33 cellular contexts compared by ENCODE assay signal in genomic region chr10:109971640-109972039, GRCh38.
"Had no signal": no experiment of that assay in that cellular context is flagged by ENCODE, and none has a peak within 500 bp of the region (broad histone marks: within the 10 kb centered on the region; RNA-seq: fewer than 3 reads in every experiment).

No MANE protein-coding gene starts in this region.

- H3K4me3 ChIP-seq: ascending aorta, breast epithelium, cardiac muscle cell, colonic mucosa, esophagus squamous epithelium, gastroesophageal sphincter had no signal

- H3K4me1 Mint-ChIP-seq: activated CD4-positive, alpha-beta memory T cell treated with anti-CD3 and anti-CD28 coated beads, Interleukin-2, amount 10 ng/mL, durations not matched to agents 7 days and 5 days had no signal

- H3K27ac Mint-ChIP-seq: activated CD4-positive, alpha-beta memory T cell treated with anti-CD3 and anti-CD28 coated beads, Interleukin-2, amount 10 ng/mL, durations not matched to agents 7 days and 5 days; activated CD4-positive, alpha-beta T cell treated with anti-CD3 and anti-CD28 coated beads, Interleukin-2, amount 10 ng/mL, durations not matched to agents 7 days and 5 days; activated naive CD4-positive, alpha-beta T cell treated with anti-CD3 and anti-CD28 coated beads, Interleukin-2, amount 10 ng/mL, durations not matched to agents 7 days and 5 days; activated naive CD4-positive, alpha-beta T cell treated with anti-CD3 and anti-CD28 coated beads, Interleukin-2, amount 50 U/mL, for 72 hours; activated naive CD8-positive, alpha-beta T cell treated with anti-CD3 and anti-CD28 coated beads, Interleukin-2, amount 10 ng/mL, durations not matched to agents 7 days and 5 days; activated T-cell treated with anti-CD3 and anti-CD28 coated beads, Interleukin-2, amount 50 U/mL, for 24 hours; activated T-cell treated with anti-CD3 and anti-CD28 coated beads, Interleukin-2, amount 50 U/mL, for 72 hours; T-helper 17 cell; T-helper 2 cell treated with Interferon-gamma antibody and Interleukin-4, amounts not matched to agents 5 μg/mL and 100 μg/mL, for 36 hours had no signal

- FAIRE-seq: endometrium, endothelial cell of umbilical vein had no signal

- H3K9me3 Mint-ChIP-seq: activated CD4-positive, alpha-beta memory T cell treated with anti-CD3 and anti-CD28 coated beads, Interleukin-2, amount 10 ng/mL, durations not matched to agents 7 days and 5 days; activated CD4-positive, alpha-beta T cell treated with anti-CD3 and anti-CD28 coated beads, Interleukin-2, amount 10 ng/mL, durations not matched to agents 7 days and 5 days; activated naive CD4-positive, alpha-beta T cell treated with anti-CD3 and anti-CD28 coated beads, Interleukin-2, amount 10 ng/mL, durations not matched to agents 7 days and 5 days; activated naive CD4-positive, alpha-beta T cell treated with anti-CD3 and anti-CD28 coated beads, Interleukin-2, amount 50 U/mL, for 72 hours; activated naive CD8-positive, alpha-beta T cell treated with anti-CD3 and anti-CD28 coated beads, Interleukin-2, amount 10 ng/mL, durations not matched to agents 7 days and 5 days; activated T-cell treated with anti-CD3 and anti-CD28 coated beads, Interleukin-2, amount 50 U/mL, for 24 hours; activated T-cell treated with anti-CD3 and anti-CD28 coated beads, Interleukin-2, amount 50 U/mL, for 72 hours; brain; T-helper 2 cell treated with Interferon-gamma antibody and Interleukin-4, amounts not matched to agents 5 μg/mL and 100 μg/mL, for 36 hours had no signal

- DNase-seq: activated CD4-positive, alpha-beta memory T cell treated with anti-CD3 and anti-CD28 coated beads, Interleukin-2, amount 10 ng/mL, durations not matched to agents 7 days and 5 days; activated CD4-positive, alpha-beta T cell treated with anti-CD3 and anti-CD28 coated beads for 4 hours; activated CD4-positive, alpha-beta T cell treated with anti-CD3 and anti-CD28 coated beads, Interleukin-2, amount 10 ng/mL, durations not matched to agents 7 days and 5 days; activated CD4-positive, alpha-beta T cell treated with anti-CD3 and anti-CD28 coated beads, Interleukin-2, amount 50 U/mL, for 4 hours; activated CD4-positive, CD25-positive, alpha-beta regulatory T cell; activated CD4-positive, CD25-positive, alpha-beta regulatory T cell treated with anti-CD3 and anti-CD28 coated beads, Interleukin-2, amount 50 U/mL, for 72 hours; activated CD8-positive, alpha-beta memory T cell treated with anti-CD3 and anti-CD28 coated beads, Interleukin-2, amount 50 U/mL, for 48 hours; activated gamma-delta T cell; activated naive CD4-positive, alpha-beta T cell; activated naive CD4-positive, alpha-beta T cell treated with anti-CD3 and anti-CD28 coated beads, Interleukin-2, amount 10 ng/mL, durations not matched to agents 7 days and 5 days; activated naive CD8-positive, alpha-beta T cell treated with anti-CD3 and anti-CD28 coated beads, Interleukin-2, amount 10 ng/mL, durations not matched to agents 7 days and 5 days; activated T-cell treated with anti-CD3 and anti-CD28 coated beads for 4 hours; activated T-cell treated with anti-CD3 and anti-CD28 coated beads, Interleukin-2, amount 50 U/mL, for 24 hours; activated T-cell treated with anti-CD3 and anti-CD28 coated beads, Interleukin-2, amount 50 U/mL, for 72 hours; central memory CD4-positive, alpha-beta T cell; cerebellar nuclear complex; colonic mucosa; effector CD8-positive, alpha-beta T cell; esophagus squamous epithelium; foreskin melanocyte; T-helper 1 cell; T-helper 17 cell; T1000 had no signal

- H3K36me3 Mint-ChIP-seq: activated naive CD4-positive, alpha-beta T cell treated with anti-CD3 and anti-CD28 coated beads, Interleukin-2, amount 10 ng/mL, durations not matched to agents 7 days and 5 days; activated naive CD4-positive, alpha-beta T cell treated with anti-CD3 and anti-CD28 coated beads, Interleukin-2, amount 50 U/mL, for 72 hours; activated naive CD8-positive, alpha-beta T cell treated with anti-CD3 and anti-CD28 coated beads, Interleukin-2, amount 10 ng/mL, durations not matched to agents 7 days and 5 days; brain had no signal

- ATAC-seq: activated naive CD4-positive, alpha-beta T cell treated with anti-CD3 and anti-CD28 coated beads, Interleukin-2, amount 50 U/mL, for 72 hours; activated T-cell treated with anti-CD3 and anti-CD28 coated beads, Interleukin-2, amount 50 U/mL, for 72 hours; gastroesophageal sphincter; T-helper 17 cell had no signal

- H3K27me3 ChIP-seq: ascending aorta, breast epithelium, cardiac muscle cell, colonic mucosa, esophagus squamous epithelium, gastroesophageal sphincter had no signal

- H3K9me3 ChIP-seq: ascending aorta, breast epithelium, colonic mucosa, esophagus squamous epithelium, gastroesophageal sphincter had no signal

- H3K36me3 ChIP-seq: ascending aorta, breast epithelium, cardiac muscle cell, colonic mucosa, esophagus squamous epithelium, gastroesophageal sphincter had no signal

- H3K27ac ChIP-seq: ascending aorta, breast epithelium, cardiac muscle cell, colonic mucosa, epithelial cell of prostate, esophagus squamous epithelium, gastroesophageal sphincter had no signal

- H3K4me3 Mint-ChIP-seq: activated CD4-positive, alpha-beta memory T cell treated with anti-CD3 and anti-CD28 coated beads, Interleukin-2, amount 10 ng/mL, durations not matched to agents 7 days and 5 days; activated CD4-positive, alpha-beta T cell treated with anti-CD3 and anti-CD28 coated beads, Interleukin-2, amount 10 ng/mL, durations not matched to agents 7 days and 5 days; activated naive CD4-positive, alpha-beta T cell treated with anti-CD3 and anti-CD28 coated beads, Interleukin-2, amount 10 ng/mL, durations not matched to agents 7 days and 5 days; activated naive CD8-positive, alpha-beta T cell treated with anti-CD3 and anti-CD28 coated beads, Interleukin-2, amount 10 ng/mL, durations not matched to agents 7 days and 5 days; activated T-cell treated with anti-CD3 and anti-CD28 coated beads, Interleukin-2, amount 50 U/mL, for 24 hours; activated T-cell treated with anti-CD3 and anti-CD28 coated beads, Interleukin-2, amount 50 U/mL, for 72 hours; brain; T-helper 17 cell; T-helper 2 cell treated with Interferon-gamma antibody and Interleukin-4, amounts not matched to agents 5 μg/mL and 100 μg/mL, for 36 hours had no signal

- H3K27me3 Mint-ChIP-seq: activated T-cell treated with anti-CD3 and anti-CD28 coated beads, Interleukin-2, amount 50 U/mL, for 24 hours had no signal
